Comparison of ENCODE assay signal across 1 cellular context in genomic region chr6:5036309-5036708, GRCh38.
TF ChIP-seq lines count a peak whose summit lies in the region.

No MANE protein-coding gene starts in this region.

TF ChIP-seq in K562, 482 proteins besides CTCF, POLR2A, EP300 and RAD21:
- TF ChIP-seq ZC3H11A (IDR thresholded peaks at IDR 0.05; ENCODE audit: low read depth, low read length) (no peak), E2F6 (IDR thresholded peaks at IDR 0.05; ENCODE audit: borderline replicate concordance in 1 of 2, extremely low read depth in 1 of 2, insufficient read depth in 1 of 2, insufficient read length in 1 of 2, low read depth in 1 of 2, low read length in 1 of 2, poor library complexity in 1 of 2, severe bottlenecking in 1 of 2) (peak in 1 of 2 experiments; percentile 56), ZSCAN32 (CRISPR knock-in tag; IDR thresholded peaks at IDR 0.05) (no peak), CBX3 (IDR thresholded peaks at IDR 0.05; ENCODE audit: borderline replicate concordance in 1 of 2, low read length in 2 of 2) (peak in 1 of 2 experiments; percentile 43; a peak in 1 of 3 replicates), MAX (CRISPR knock-in tag; IDR thresholded peaks at IDR 0.05) (peak; percentile 61)
TF ChIP-seq in K562: peak in this region for 3.
